In the genomic region with DNA sequence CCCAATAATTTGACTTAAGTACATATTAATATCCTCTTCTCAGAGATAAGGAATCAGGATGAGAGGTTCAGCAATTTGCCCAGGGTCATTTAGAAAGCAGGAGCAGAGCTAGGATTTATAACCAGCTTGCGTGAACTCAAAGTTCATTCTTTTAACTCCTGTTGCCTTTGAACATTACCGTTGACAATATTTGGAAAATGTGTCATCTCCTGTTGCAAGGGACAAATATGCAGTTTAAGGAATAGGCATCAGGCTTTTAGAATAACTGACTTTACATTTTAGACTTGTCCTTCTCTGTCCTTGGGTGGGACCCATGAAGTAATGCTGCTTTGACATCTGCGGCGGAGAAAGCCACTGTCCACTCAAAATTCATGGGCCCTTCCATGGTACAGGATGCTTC, we compare ENCODE assay signal across 1 cellular context.
TF ChIP-seq lines count a peak whose summit lies in the region.

No MANE protein-coding gene starts in this region.

TF ChIP-seq in HepG2, 621 proteins besides CTCF, POLR2A, EP300 and RAD21 (continued from another document and continues in another):
- TF ChIP-seq, protein P1, sequence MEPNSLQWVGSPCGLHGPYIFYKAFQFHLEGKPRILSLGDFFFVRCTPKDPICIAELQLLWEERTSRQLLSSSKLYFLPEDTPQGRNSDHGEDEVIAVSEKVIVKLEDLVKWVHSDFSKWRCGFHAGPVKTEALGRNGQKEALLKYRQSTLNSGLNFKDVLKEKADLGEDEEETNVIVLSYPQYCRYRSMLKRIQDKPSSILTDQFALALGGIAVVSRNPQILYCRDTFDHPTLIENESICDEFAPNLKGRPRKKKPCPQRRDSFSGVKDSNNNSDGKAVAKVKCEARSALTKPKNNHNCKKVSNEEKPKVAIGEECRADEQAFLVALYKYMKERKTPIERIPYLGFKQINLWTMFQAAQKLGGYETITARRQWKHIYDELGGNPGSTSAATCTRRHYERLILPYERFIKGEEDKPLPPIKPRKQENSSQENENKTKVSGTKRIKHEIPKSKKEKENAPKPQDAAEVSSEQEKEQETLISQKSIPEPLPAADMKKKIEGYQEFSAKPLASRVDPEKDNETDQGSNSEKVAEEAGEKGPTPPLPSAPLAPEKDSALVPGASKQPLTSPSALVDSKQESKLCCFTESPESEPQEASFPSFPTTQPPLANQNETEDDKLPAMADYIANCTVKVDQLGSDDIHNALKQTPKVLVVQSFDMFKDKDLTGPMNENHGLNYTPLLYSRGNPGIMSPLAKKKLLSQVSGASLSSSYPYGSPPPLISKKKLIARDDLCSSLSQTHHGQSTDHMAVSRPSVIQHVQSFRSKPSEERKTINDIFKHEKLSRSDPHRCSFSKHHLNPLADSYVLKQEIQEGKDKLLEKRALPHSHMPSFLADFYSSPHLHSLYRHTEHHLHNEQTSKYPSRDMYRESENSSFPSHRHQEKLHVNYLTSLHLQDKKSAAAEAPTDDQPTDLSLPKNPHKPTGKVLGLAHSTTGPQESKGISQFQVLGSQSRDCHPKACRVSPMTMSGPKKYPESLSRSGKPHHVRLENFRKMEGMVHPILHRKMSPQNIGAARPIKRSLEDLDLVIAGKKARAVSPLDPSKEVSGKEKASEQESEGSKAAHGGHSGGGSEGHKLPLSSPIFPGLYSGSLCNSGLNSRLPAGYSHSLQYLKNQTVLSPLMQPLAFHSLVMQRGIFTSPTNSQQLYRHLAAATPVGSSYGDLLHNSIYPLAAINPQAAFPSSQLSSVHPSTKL (CRISPR knock-in tag; IDR thresholded peaks at IDR 0.05) = peak; percentile 98
- TF ChIP-seq ZNF614 (CRISPR knock-in tag; IDR thresholded peaks at IDR 0.05; ENCODE audit: borderline replicate concordance) (peak; percentile 74; the same call in 1 of the 2 replicates), KDM5B (CRISPR knock-in tag; IDR thresholded peaks at IDR 0.05; ENCODE audit: borderline replicate concordance) (no peak), SMAD9 (CRISPR knock-in tag; IDR thresholded peaks at IDR 0.05) (no peak), ZSCAN9 (CRISPR knock-in tag; IDR thresholded peaks at IDR 0.05; ENCODE audit: borderline replicate concordance) (peak; percentile 78), SOX13 (IDR thresholded peaks at IDR 0.05) (no peak), SOX13 (CRISPR knock-in tag; conservative IDR thresholded peaks at IDR 0.05 in 1 of 2, IDR thresholded peaks at IDR 0.05 in 1 of 2) (peak in 1 of 2 experiments; percentile 75; a peak in 2 of 4 replicates), NFYC (CRISPR knock-in tag; IDR thresholded peaks at IDR 0.05) (no peak), LCORL (IDR thresholded peaks at IDR 0.05) (peak; percentile 97), LCORL (CRISPR knock-in tag; IDR thresholded peaks at IDR 0.05) (peak; percentile 97), TMF1 (CRISPR knock-in tag; IDR thresholded peaks at IDR 0.05; ENCODE audit: low read depth) (no peak), NFKBIZ (CRISPR knock-in tag; IDR thresholded peaks at IDR 0.05) (peak; percentile 47; the same call in 1 of the 2 replicates), TEAD3 (CRISPR knock-in tag; optimal IDR thresholded peaks at IDR 0.05; ENCODE audit: borderline replicate concordance) (peak; percentile 95), CEBPB (IDR thresholded peaks at IDR 0.05; ENCODE audit: borderline replicate concordance, low read depth, low read length) (peak; percentile 67), RCOR2 (CRISPR knock-in tag; IDR thresholded peaks at IDR 0.05) (peak; percentile 70), ZBTB20 (CRISPR knock-in tag; IDR thresholded peaks at IDR 0.05; ENCODE audit: borderline replicate concordance, low read depth) (peak; percentile 53; the same call in 1 of the 2 replicates), PAX8 (CRISPR knock-in tag; IDR thresholded peaks at IDR 0.05; ENCODE audit: borderline replicate concordance) (no peak), FOXP1 (IDR thresholded peaks at IDR 0.05) (no peak), FOXP1 (CRISPR knock-in tag; IDR thresholded peaks at IDR 0.05) (peak; percentile 76), ZIK1 (CRISPR knock-in tag; IDR thresholded peaks at IDR 0.05; ENCODE audit: borderline replicate concordance, low read depth) (no peak), ZNF335 (CRISPR knock-in tag; IDR thresholded peaks at IDR 0.05) (0 out of 2 replicates have a peak, but pooled peaks have one; percentile 12), ZNF292 (CRISPR knock-in tag; IDR thresholded peaks at IDR 0.05; ENCODE audit: borderline replicate concordance, low read depth) (0 out of 2 replicates have a peak, but pooled peaks have one; percentile 15), JUN (CRISPR knock-in tag; IDR thresholded peaks at IDR 0.05) (peak; percentile 90), TRIM24 (CRISPR knock-in tag; IDR thresholded peaks at IDR 0.05) (no peak), RXRB (CRISPR knock-in tag; IDR thresholded peaks at IDR 0.05; ENCODE audit: borderline replicate concordance) (peak; percentile 73), BCL6 (CRISPR knock-in tag; IDR thresholded peaks at IDR 0.05) (peak; percentile 68), SOX5 (CRISPR knock-in tag; IDR thresholded peaks at IDR 0.05; ENCODE audit: borderline replicate concordance) (peak; percentile 82; the same call in 1 of the 2 replicates), DPF2 (CRISPR knock-in tag; IDR thresholded peaks at IDR 0.05; ENCODE audit: borderline replicate concordance, low read depth) (peak; percentile 94), HNF4G (IDR thresholded peaks at IDR 0.05; ENCODE audit: borderline replicate concordance, low read depth, low read length) (peak; percentile 72; the same call in 1 of the 2 replicates), HNF4G (CRISPR knock-in tag; IDR thresholded peaks at IDR 0.05; ENCODE audit: borderline replicate concordance, low read depth) (peak; percentile 55; the same call in 1 of the 2 replicates), NR1H2 (CRISPR knock-in tag; IDR thresholded peaks at IDR 0.05; ENCODE audit: borderline replicate concordance, low read depth) (no peak), ZNF790 (CRISPR knock-in tag; IDR thresholded peaks at IDR 0.05; ENCODE audit: borderline replicate concordance) (no peak), ZNF20 (CRISPR knock-in tag; IDR thresholded peaks at IDR 0.05) (no peak), SNAI1 (CRISPR knock-in tag; IDR thresholded peaks at IDR 0.05; ENCODE audit: borderline replicate concordance) (no peak), ATF1 (CRISPR knock-in tag; IDR thresholded peaks at IDR 0.05) (peak; percentile 53; the same call in 1 of the 2 replicates), YEATS4 (CRISPR knock-in tag; IDR thresholded peaks at IDR 0.05; ENCODE audit: borderline replicate concordance) (no peak), HDAC1 (CRISPR knock-in tag; IDR thresholded peaks at IDR 0.05) (peak; percentile 82), THAP11 (CRISPR knock-in tag; IDR thresholded peaks at IDR 0.05) (peak; percentile 25; the same call in 1 of the 2 replicates), SIN3A (IDR thresholded peaks at IDR 0.05; ENCODE audit: borderline replicate concordance, low read depth, low read length) (no peak)
- TF ChIP-seq, protein P2, sequence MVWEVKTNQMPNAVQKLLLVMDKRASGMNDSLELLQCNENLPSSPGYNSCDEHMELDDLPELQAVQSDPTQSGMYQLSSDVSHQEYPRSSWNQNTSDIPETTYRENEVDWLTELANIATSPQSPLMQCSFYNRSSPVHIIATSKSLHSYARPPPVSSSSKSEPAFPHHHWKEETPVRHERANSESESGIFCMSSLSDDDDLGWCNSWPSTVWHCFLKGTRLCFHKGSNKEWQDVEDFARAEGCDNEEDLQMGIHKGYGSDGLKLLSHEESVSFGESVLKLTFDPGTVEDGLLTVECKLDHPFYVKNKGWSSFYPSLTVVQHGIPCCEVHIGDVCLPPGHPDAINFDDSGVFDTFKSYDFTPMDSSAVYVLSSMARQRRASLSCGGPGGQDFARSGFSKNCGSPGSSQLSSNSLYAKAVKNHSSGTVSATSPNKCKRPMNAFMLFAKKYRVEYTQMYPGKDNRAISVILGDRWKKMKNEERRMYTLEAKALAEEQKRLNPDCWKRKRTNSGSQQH (CRISPR knock-in tag; IDR thresholded peaks at IDR 0.05; ENCODE audit: low read depth) = no peak
- TF ChIP-seq, protein P3, sequence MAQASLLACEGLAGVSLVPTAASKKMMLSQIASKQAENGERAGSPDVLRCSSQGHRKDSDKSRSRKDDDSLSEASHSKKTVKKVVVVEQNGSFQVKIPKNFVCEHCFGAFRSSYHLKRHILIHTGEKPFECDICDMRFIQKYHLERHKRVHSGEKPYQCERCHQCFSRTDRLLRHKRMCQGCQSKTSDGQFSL (CRISPR knock-in tag; IDR thresholded peaks at IDR 0.05) = no peak
- TF ChIP-seq, protein P4, sequence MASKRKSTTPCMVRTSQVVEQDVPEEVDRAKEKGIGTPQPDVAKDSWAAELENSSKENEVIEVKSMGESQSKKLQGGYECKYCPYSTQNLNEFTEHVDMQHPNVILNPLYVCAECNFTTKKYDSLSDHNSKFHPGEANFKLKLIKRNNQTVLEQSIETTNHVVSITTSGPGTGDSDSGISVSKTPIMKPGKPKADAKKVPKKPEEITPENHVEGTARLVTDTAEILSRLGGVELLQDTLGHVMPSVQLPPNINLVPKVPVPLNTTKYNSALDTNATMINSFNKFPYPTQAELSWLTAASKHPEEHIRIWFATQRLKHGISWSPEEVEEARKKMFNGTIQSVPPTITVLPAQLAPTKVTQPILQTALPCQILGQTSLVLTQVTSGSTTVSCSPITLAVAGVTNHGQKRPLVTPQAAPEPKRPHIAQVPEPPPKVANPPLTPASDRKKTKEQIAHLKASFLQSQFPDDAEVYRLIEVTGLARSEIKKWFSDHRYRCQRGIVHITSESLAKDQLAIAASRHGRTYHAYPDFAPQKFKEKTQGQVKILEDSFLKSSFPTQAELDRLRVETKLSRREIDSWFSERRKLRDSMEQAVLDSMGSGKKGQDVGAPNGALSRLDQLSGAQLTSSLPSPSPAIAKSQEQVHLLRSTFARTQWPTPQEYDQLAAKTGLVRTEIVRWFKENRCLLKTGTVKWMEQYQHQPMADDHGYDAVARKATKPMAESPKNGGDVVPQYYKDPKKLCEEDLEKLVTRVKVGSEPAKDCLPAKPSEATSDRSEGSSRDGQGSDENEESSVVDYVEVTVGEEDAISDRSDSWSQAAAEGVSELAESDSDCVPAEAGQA (IDR thresholded peaks at IDR 0.05; ENCODE audit: low read depth) = no peak
- TF ChIP-seq, protein P4 (CRISPR knock-in tag; IDR thresholded peaks at IDR 0.05; ENCODE audit: borderline replicate concordance) = no peak
- TF ChIP-seq, protein P5, sequence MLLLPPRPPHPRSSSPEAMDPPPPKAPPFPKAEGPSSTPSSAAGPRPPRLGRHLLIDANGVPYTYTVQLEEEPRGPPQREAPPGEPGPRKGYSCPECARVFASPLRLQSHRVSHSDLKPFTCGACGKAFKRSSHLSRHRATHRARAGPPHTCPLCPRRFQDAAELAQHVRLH (CRISPR knock-in tag; IDR thresholded peaks at IDR 0.05; ENCODE audit: borderline replicate concordance, low read depth) = no peak
- TF ChIP-seq, protein P6, sequence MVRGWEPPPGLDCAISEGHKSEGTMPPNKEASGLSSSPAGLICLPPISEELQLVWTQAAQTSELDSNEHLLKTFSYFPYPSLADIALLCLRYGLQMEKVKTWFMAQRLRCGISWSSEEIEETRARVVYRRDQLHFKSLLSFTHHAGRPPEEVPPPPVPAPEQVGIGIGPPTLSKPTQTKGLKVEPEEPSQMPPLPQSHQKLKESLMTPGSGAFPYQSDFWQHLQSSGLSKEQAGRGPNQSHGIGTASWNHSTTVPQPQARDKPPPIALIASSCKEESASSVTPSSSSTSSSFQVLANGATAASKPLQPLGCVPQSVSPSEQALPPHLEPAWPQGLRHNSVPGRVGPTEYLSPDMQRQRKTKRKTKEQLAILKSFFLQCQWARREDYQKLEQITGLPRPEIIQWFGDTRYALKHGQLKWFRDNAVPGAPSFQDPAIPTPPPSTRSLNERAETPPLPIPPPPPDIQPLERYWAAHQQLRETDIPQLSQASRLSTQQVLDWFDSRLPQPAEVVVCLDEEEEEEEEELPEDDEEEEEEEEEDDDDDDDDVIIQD (CRISPR knock-in tag; IDR thresholded peaks at IDR 0.05; ENCODE audit: low read depth) = peak; percentile 14; the same call in 1 of the 2 replicates
- TF ChIP-seq, protein P7, sequence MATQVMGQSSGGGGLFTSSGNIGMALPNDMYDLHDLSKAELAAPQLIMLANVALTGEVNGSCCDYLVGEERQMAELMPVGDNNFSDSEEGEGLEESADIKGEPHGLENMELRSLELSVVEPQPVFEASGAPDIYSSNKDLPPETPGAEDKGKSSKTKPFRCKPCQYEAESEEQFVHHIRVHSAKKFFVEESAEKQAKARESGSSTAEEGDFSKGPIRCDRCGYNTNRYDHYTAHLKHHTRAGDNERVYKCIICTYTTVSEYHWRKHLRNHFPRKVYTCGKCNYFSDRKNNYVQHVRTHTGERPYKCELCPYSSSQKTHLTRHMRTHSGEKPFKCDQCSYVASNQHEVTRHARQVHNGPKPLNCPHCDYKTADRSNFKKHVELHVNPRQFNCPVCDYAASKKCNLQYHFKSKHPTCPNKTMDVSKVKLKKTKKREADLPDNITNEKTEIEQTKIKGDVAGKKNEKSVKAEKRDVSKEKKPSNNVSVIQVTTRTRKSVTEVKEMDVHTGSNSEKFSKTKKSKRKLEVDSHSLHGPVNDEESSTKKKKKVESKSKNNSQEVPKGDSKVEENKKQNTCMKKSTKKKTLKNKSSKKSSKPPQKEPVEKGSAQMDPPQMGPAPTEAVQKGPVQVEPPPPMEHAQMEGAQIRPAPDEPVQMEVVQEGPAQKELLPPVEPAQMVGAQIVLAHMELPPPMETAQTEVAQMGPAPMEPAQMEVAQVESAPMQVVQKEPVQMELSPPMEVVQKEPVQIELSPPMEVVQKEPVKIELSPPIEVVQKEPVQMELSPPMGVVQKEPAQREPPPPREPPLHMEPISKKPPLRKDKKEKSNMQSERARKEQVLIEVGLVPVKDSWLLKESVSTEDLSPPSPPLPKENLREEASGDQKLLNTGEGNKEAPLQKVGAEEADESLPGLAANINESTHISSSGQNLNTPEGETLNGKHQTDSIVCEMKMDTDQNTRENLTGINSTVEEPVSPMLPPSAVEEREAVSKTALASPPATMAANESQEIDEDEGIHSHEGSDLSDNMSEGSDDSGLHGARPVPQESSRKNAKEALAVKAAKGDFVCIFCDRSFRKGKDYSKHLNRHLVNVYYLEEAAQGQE (IDR thresholded peaks at IDR 0.05; ENCODE audit: borderline replicate concordance in 1 of 2, low read depth in 1 of 2, low read length in 2 of 2) = no peak
